Comparison of ENCODE assay signal across 8 cellular contexts in the genomic region with DNA sequence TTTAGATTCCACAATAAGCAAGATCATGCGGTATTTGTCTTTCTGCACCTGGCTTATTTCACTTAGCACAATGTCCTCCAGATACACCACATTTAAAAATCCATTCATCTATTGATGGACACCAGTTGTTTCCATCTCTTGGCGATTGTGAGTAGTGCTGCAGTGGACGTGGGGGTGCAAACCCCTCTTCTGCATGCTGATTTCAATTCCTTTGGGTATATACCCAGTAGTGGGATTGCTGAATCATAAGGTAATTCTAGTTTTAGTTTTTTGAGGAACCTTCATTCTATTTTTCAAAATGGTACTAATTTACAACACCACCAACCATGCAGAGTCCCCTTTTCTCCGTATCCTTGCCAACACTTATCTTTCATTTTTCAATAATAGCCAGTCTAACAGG. TPM values are rescaled to one million over a fixed set of nuclear protein-coding genes. Genes with fewer than 3 reads are reported as not detected.
"Had no signal": no experiment of that assay in that cellular context is flagged by ENCODE, and none has a peak within 500 bp of the region (broad histone marks: within the 10 kb centered on the region; RNA-seq: fewer than 3 reads in every experiment).

No MANE protein-coding gene starts in this region.

- H3K4me2 ChIP-seq: GM23338 had no signal

- FAIRE-seq: H1, H54, HTR-8/SVneo had no signal

- H3K4me1 Mint-ChIP-seq: GM23338, H9 had no signal

- ATAC-seq: GM23338 had no signal

- H3K9me3 Mint-ChIP-seq: GM23338, H9 had no signal

- DNase-seq: H9, HCEC 1CT, IMR-90 had no signal

- H3K4me3 Mint-ChIP-seq: GM23338, H9 had no signal

- H3K4me3 ChIP-seq: GM23338 had no signal

- H3K27ac Mint-ChIP-seq: GM23338, H9 had no signal

- H2AFZ ChIP-seq: GM23338 had no signal

RNA-seq across cellular contexts. Expression of a gene that starts 2.0 kb away (rescaled TPM):
- total RNA-seq: GM23338, H1, H9, HT-29, IMR-90 had no signal
- polyA plus RNA-seq: GM23338, H1, IMR-90 had no signal

RNA-seq across cellular contexts. Expression of a gene that starts 21.2 kb away (rescaled TPM):
- total RNA-seq: GM23338, H1, H9, HT-29, IMR-90 had no signal
- polyA plus RNA-seq: GM23338, H1, IMR-90 had no signal

RNA-seq across cellular contexts. Expression of a gene that starts 21.5 kb away (rescaled TPM):
- total RNA-seq: H1, H9, HT-29, IMR-90 had no signal
- polyA plus RNA-seq: GM23338, H1, IMR-90 had no signal
